Comparison of ENCODE assay signal across 22 cellular contexts in the genomic region with DNA sequence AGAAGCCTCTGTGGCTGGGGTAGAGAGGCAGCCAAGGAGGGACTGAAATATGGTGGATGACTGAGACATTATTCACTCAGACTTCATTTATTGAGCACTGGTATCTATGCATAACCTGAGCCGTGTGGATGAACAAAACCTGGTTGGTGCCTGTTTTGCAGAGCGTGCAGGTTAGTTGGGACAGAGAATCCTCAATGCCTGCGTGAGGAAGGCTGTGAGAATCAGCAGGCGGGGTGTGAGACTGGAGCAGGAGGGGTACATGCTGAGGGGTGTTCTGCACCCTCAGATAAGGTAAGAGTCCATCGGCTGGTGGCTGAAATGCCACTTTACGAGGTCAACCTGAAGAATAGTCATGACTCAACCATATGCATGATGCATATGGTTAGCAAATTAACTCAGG.
"Had no signal": no experiment of that assay in that cellular context is flagged by ENCODE, and none has a peak within 500 bp of the region (broad histone marks: within the 10 kb centered on the region; RNA-seq: fewer than 3 reads in every experiment).

No MANE protein-coding gene starts in this region.

- H3K27me3 ChIP-seq: colonic mucosa, foreskin keratinocyte, gastrocnemius medialis, left lung had no signal

- H3K9me3 ChIP-seq: colonic mucosa, gastrocnemius medialis, heart right ventricle, lower lobe of right lung, mucosa of descending colon had no signal

- ATAC-seq: effector memory CD8-positive, alpha-beta T cell; esophagus mucosa; foreskin keratinocyte; gastrocnemius medialis; heart right ventricle; left cardiac atrium; left lung; left ventricle myocardium superior; lower lobe of right lung; mucosa of descending colon had no signal

- H3K36me3 ChIP-seq: colonic mucosa, gastrocnemius medialis, heart right ventricle, left lung, lower lobe of right lung had no signal

- H3K4me1 ChIP-seq: colonic mucosa, foreskin keratinocyte, gastrocnemius medialis, heart right ventricle, left lung, lower lobe of right lung had no signal

- H3K4me3 ChIP-seq: colonic mucosa, gastrocnemius medialis, heart right ventricle, left lung, lower lobe of right lung, mucosa of descending colon had no signal

- DNase-seq: colonic mucosa; cortex of kidney; effector CD8-positive, alpha-beta T cell; effector memory CD8-positive, alpha-beta T cell; endodermal cell; erythroblast; foreskin keratinocyte; gastrocnemius medialis; glutamatergic neuron; heart right ventricle; hippocampal formation; left cardiac atrium; left lung; left ventricle myocardium superior; lower lobe of right lung; mesenchymal stem cell; mucosa of descending colon had no signal

- H3K27ac ChIP-seq: colonic mucosa, epithelial cell of prostate, foreskin keratinocyte, gastrocnemius medialis, heart right ventricle, left lung, lower lobe of right lung had no signal

- FAIRE-seq: endometrium, islet of Langerhans, keratinocyte had no signal
